In the genomic region with DNA sequence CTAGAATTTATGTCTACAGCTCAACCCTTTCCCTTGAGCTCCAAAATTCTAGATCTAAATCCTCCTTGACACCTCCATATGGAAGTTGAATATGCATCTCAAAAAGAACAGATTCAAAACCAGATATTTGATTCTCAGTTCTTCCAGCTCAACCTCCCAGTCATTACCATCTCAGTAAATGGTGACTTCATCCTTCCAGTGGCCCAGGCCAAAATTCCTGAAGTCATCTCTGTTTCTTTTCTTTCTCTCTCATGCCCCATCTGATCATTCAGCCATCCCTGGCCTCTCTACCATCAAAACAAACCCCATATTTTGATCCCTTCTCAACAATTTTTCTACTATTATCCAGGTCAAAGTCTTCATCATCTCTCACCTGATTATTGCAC, we compare ENCODE assay signal across 14 cellular contexts. TPM values are rescaled to one million over a fixed set of nuclear protein-coding genes. Genes with fewer than 3 reads are reported as not detected.
DNase-seq lines count a peak whose midpoint lies in the region; FAIRE-seq and TF ChIP-seq lines count a peak whose summit lies in the region.
"Had no signal": no experiment of that assay in that cellular context is flagged by ENCODE, and none has a peak within 500 bp of the region (broad histone marks: within the 10 kb centered on the region; RNA-seq: fewer than 3 reads in every experiment).

No MANE protein-coding gene starts in this region.

- no peak for FAIRE-seq in kidney (lab: Jason Lieb, UNC)
- FAIRE-seq: GM19239 had no signal

- intact Hi-C loops in vagina (cut with DNase I) (no loop called here), kidney (cut with DNase I) (no loop called here)

- H3K4me3 ChIP-seq in MG63: no peak overlapping the region
- no peak overlapping the region for H3K4me3 ChIP-seq in fibroblast of pulmonary artery (replicated peaks; ENCODE audit: low read depth, low read length)
- no peak overlapping the region for H3K4me3 ChIP-seq in vagina
- H3K4me3 ChIP-seq in kidney (ENCODE audit: low read length in 2 of 2): no peak overlapping the region

- no peak for TF ChIP-seq POLR2A in vagina (IDR thresholded peaks at IDR 0.05)

- H3K27me3 ChIP-seq in MG63: no peaks in the 10 kb centered on the region
- H3K27me3 ChIP-seq in vagina: no peaks in the 10 kb centered on the region

- H3K9me3 ChIP-seq in MG63 (no peaks in the 10 kb centered on the region), vagina (no peaks in the 10 kb centered on the region), kidney (ENCODE audit: control insufficient read depth in 1 of 2, low read length in 2 of 2) (no peaks in the 10 kb centered on the region)

- H3K9ac ChIP-seq in kidney (ENCODE audit: low read length in 2 of 2): no peak overlapping the region

- H3K4me1 ChIP-seq in vagina (peaks cover 40% of the 10 kb centered on the region), kidney (ENCODE audit: control insufficient read depth in 1 of 2, insufficient read depth in 1 of 2, low read depth in 1 of 2, low read length in 2 of 2) (no peaks in the 10 kb centered on the region)

- no peak for TF ChIP-seq CTCF in fibroblast of pulmonary artery (IDR thresholded peaks at IDR 0.05; ENCODE audit: low read length, missing control alignments)
- TF ChIP-seq CTCF in vagina (IDR thresholded peaks at IDR 0.05): no peak
- TF ChIP-seq CTCF in kidney (IDR thresholded peaks at IDR 0.05; ENCODE audit: borderline replicate concordance, extremely low read depth, insufficient read depth): no peak

- H3K36me3 ChIP-seq in MG63 (peaks cover 11% of the 10 kb centered on the region), vagina (no peaks in the 10 kb centered on the region), kidney (ENCODE audit: control insufficient read depth in 1 of 2, insufficient read depth in 2 of 2, low read length in 2 of 2) (no peaks in the 10 kb centered on the region)

- DNase-seq in MG63 (peak; percentile 75), fibroblast of pulmonary artery (ENCODE audit: low read depth) (peak; percentile 68), myocyte (ENCODE audit: low read depth) (peak; percentile 45), vagina (ENCODE audit: extremely low spot score in 2 of 2) (no peak), GM19240 (ENCODE audit: insufficient read length, low spot score) (no peak), DMS 273 treated with DMSO at 0.1 percent for 48 hours (lab: John Stamatoyannopoulos, UW) (no peak), kidney (no peak)
- DNase-seq: activated CD4-positive, CD25-positive, alpha-beta regulatory T cell; CD4-positive, CD25-positive, alpha-beta regulatory T cell; mesendoderm; NCI-H446 treated with DMSO at 0.1 percent for 48 hours; occipital lobe had no signal

- H3K27ac ChIP-seq in vagina (peak overlapping the region; percentile 43), kidney (ENCODE audit: low read depth in 2 of 2, low read length in 2 of 2) (peak overlapping the region in 1 of 2 donors; percentile 20)

RNA-seq across cellular contexts. Expression of a gene that starts 29.4 kb away (rescaled TPM):
- 69.9 and 94.9 TPM in 2 replicates for total RNA-seq in MG63 (2014; rRNA removed; shearing (Covaris generic); ENCODE audit: low replicate concordance)
- 147 and 149 TPM in 2 replicates for total RNA-seq in myocyte
- polyA plus RNA-seq in myocyte (2012): 317 TPM
- total RNA-seq in vagina: 72.9 TPM
- total RNA-seq in kidney: 185 TPM
- polyA plus RNA-seq in kidney (ENCODE audit: insufficient read depth, low read depth, low replicate concordance): 102 TPM
- total RNA-seq: activated naive CD4-positive, alpha-beta T cell treated with anti-CD3 and anti-CD28 coated beads, Interleukin-2, amount 50 U/mL, for 72 hours; CD4-positive, CD25-positive, alpha-beta regulatory T cell had no signal
- polyA plus RNA-seq: CD4-positive, CD25-positive, alpha-beta regulatory T cell had no signal

RNA-seq across cellular contexts. Expression of a gene that starts 42.0 kb away (rescaled TPM):
- 129 and 159 TPM in 2 replicates for total RNA-seq in MG63 (2014; rRNA removed; shearing (Covaris generic); ENCODE audit: low replicate concordance)
- total RNA-seq in myocyte: 356 and 491 TPM in 2 replicates
- 544 TPM for polyA plus RNA-seq in myocyte (2012)
- 1,553 TPM for total RNA-seq in vagina
- 317 TPM for total RNA-seq in kidney
- 239 TPM for polyA plus RNA-seq in kidney (ENCODE audit: insufficient read depth, low read depth, low replicate concordance)
- total RNA-seq: activated naive CD4-positive, alpha-beta T cell treated with anti-CD3 and anti-CD28 coated beads, Interleukin-2, amount 50 U/mL, for 72 hours; CD4-positive, CD25-positive, alpha-beta regulatory T cell had no signal
- polyA plus RNA-seq: CD4-positive, CD25-positive, alpha-beta regulatory T cell had no signal

Comparison
In these comparisons a context has a peak if more than half of its experiments do, and no peak if none do; other contexts are left out.
1. DNase-seq: peak in MG63 (single experiment), fibroblast of pulmonary artery (single experiment) and myocyte (single experiment); none in vagina (0 of 2), GM19240 (single experiment), DMS 273 treated with DMSO at 0.1 percent for 48 hours (single experiment) and kidney (single experiment).